ENCODE assay signal across 8 cellular contexts in the genomic region with DNA sequence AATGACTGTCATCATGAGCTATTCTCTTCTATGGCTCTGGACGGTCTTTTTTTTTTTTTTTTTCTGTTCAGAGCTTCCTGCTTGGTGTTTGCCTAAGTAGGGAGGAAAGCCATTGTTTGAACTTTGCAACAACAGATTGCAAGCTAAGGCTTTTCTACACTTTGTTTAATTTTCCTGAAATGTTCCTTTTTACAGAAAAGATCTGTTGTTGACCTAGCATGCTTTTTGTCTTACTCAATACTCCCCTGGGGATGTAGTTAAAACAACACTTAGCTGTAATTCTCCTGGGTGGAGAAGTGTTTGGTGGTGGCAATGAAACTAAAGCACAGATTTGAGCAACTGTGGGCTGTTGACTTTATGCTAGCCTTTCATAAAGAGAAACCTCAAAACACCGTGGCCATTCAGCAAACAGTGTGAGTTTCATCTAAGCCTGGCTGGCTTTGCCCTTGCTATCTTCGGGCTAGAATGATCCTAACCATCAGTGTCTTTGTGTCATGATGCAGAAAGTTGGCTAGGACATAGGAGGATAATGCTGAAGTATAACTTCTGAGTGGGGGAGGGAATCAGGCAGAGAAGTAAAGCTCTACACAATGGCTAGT.
DNase-seq lines count a peak whose midpoint lies in the region; ATAC-seq and TF ChIP-seq lines count a peak whose summit lies in the region.

No MANE protein-coding gene starts in this region.

- H3K14ac ChIP-seq in trophoblast cell (ENCODE audit: low read length) = no peak overlapping the region

- no peaks in the 10 kb centered on the region for H3K36me3 ChIP-seq in trophoblast cell (ENCODE audit: control insufficient read depth in 1 of 2, insufficient read depth in 2 of 2, low read length in 2 of 2)

- H3K9ac ChIP-seq in trophoblast cell (ENCODE audit: low read length) = no peak overlapping the region

- H3K4me3 ChIP-seq in coronary artery (no peak overlapping the region), trophoblast cell (ENCODE audit: low read depth, low read length) (no peak overlapping the region)

- no peaks in the 10 kb centered on the region for H3K27me3 ChIP-seq in trophoblast cell (ENCODE audit: insufficient read depth, low read length)
- H3K27me3 ChIP-seq in foreskin keratinocyte = no peaks in the 10 kb centered on the region

- ATAC-seq in GM18498 (IDR thresholded peaks at IDR 0.05; ENCODE audit: unreplicated experiment) (peak; percentile 83), GM21529 (IDR thresholded peaks at IDR 0.05; ENCODE audit: unreplicated experiment) (peak; percentile 75), foreskin keratinocyte (no peak)

- H2AFZ ChIP-seq in trophoblast cell (ENCODE audit: insufficient read depth, low read length, poor library complexity) = no peak overlapping the region

- H4K8ac ChIP-seq in trophoblast cell (ENCODE audit: low read depth, low read length) = peak overlapping the region; percentile 70

- H3K27ac ChIP-seq in coronary artery = peak overlapping the region; percentile 14 to 50
- no peak overlapping the region for H3K27ac ChIP-seq in trophoblast cell (ENCODE audit: low read depth, low read length)
- no peak overlapping the region for H3K27ac ChIP-seq in foreskin keratinocyte

- no peaks in the 10 kb centered on the region for H3K79me2 ChIP-seq in trophoblast cell (ENCODE audit: control insufficient read depth, insufficient read depth, low read length, poor library complexity)

- no peak overlapping the region for H2BK120ac ChIP-seq in trophoblast cell (ENCODE audit: insufficient read depth, low read length, poor library complexity)

- H3K79me1 ChIP-seq in trophoblast cell (ENCODE audit: low read length) = peaks cover 4% of the 10 kb centered on the region

- TF ChIP-seq CTCF in coronary artery (IDR thresholded peaks at IDR 0.05) (no peak), foreskin keratinocyte (conservative IDR thresholded peaks at IDR 0.05) (no peak)

- DNase-seq in HuH-7 (ENCODE audit: low spot score) (peak; percentile 38), coronary artery (ENCODE audit: low spot score) (no peak), trophoblast cell (no peak), foreskin keratinocyte (no peak), DMS114 treated with DMSO at 0.1 percent for 48 hours (lab: John Stamatoyannopoulos, UW; ENCODE audit: unreplicated experiment) (no peak), cerebellar nuclear complex (lab: John Stamatoyannopoulos, UW) (no peak)

- H3K4ac ChIP-seq in trophoblast cell (ENCODE audit: low read depth, low read length) = no peak overlapping the region

- peaks cover 3 to 7% of the 10 kb centered on the region in 2 experiments for H3K4me1 ChIP-seq in trophoblast cell (ENCODE audit: control insufficient read depth in 1 of 2, insufficient read depth in 2 of 2, low read length in 2 of 2)
- H3K4me1 ChIP-seq in foreskin keratinocyte = no peaks in the 10 kb centered on the region

- H3K4me2 ChIP-seq in trophoblast cell (ENCODE audit: low read length) = no peak overlapping the region

- no peak overlapping the region for H3K23ac ChIP-seq in trophoblast cell (ENCODE audit: low read length)

- peak overlapping the region; percentile 64 for H2BK12ac ChIP-seq in trophoblast cell (ENCODE audit: low read length)

- no peak overlapping the region for H2BK5ac ChIP-seq in trophoblast cell (ENCODE audit: low read depth, low read length, poor library complexity)

- no peak overlapping the region for H2AK5ac ChIP-seq in trophoblast cell (ENCODE audit: low read length)

- no peak overlapping the region for H4K12ac ChIP-seq in trophoblast cell (ENCODE audit: low read depth, low read length)

- H4K91ac ChIP-seq in trophoblast cell (ENCODE audit: low read depth, low read length) = no peak overlapping the region

- no peaks in the 10 kb centered on the region for H3K9me3 ChIP-seq in trophoblast cell (ENCODE audit: insufficient read depth, low read depth, low read length)

- WGBS in trophoblast cell (ENCODE audit: extremely low coverage, insufficient coverage, insufficient read length) = no CpG with 5 or more reads among the region's 3 CpGs

- H3K18ac ChIP-seq in trophoblast cell (ENCODE audit: low read length) = no peak overlapping the region

Comparison
In these comparisons a context has a peak if more than half of its experiments do, and no peak if none do; other contexts are left out.
1. H3K27ac ChIP-seq: peak in coronary artery (2 of 2); none in trophoblast cell (single experiment) and foreskin keratinocyte (single experiment).